20 cellular contexts compared by ENCODE assay signal in the genomic region with DNA sequence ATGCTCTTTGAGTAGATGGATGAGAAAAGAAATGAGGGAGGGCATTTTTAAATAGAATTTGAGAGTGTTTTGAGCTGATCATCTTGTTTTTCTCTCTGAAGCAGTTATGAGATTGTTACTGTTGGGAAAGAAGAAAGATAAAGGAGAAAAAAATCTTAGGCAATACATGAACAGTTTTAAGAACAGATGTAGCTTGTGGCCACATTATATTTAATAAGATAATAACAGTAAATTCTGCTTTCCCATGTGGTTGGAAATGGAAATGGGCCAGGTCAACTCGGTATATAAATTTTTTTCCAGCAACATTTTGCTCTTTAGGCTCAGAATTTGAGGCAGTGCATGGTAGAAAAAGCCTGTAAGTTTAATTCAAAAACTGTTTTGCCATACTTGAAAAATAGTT.
DNase-seq lines count a peak whose midpoint lies in the region; ATAC-seq and TF ChIP-seq lines count a peak whose summit lies in the region.
"Had no signal": no experiment of that assay in that cellular context is flagged by ENCODE, and none has a peak within 500 bp of the region (broad histone marks: within the 10 kb centered on the region; RNA-seq: fewer than 3 reads in every experiment).

No MANE protein-coding gene starts in this region.

- H3K27ac ChIP-seq in IMR-90 (ENCODE audit: insufficient read depth, low read length) (no peak overlapping the region), smooth muscle cell (ENCODE audit: low read depth) (peak overlapping the region; percentile 33)
- H3K27ac ChIP-seq: RWPE1 had no signal

- H3F3A ChIP-seq in smooth muscle cell (ENCODE audit: low read depth): peaks cover 12% of the 10 kb centered on the region

- no TSS peak for BruUV-seq in IMR-90 (replicated peaks; lab: Mats Ljungman, UMichigan)

- no peak overlapping the region for H2AK5ac ChIP-seq in IMR-90 (ENCODE audit: low read depth, low read length)

- H3K36me3 ChIP-seq in IMR-90 (ENCODE audit: control insufficient read depth, insufficient read depth, low read length) (no peaks in the 10 kb centered on the region), smooth muscle cell (ENCODE audit: low read depth) (no peaks in the 10 kb centered on the region), MG63 (no peaks in the 10 kb centered on the region)

- H3K56ac ChIP-seq in IMR-90 (ENCODE audit: extremely low read depth, insufficient read depth, low read length): no peak overlapping the region

- WGBS in IMR-90 (ENCODE audit: extremely low coverage in 2 of 2, insufficient read length in 1 of 2), 2 experiments: no CpG with 5 or more reads among the region's 1 CpG
- WGBS in smooth muscle cell (ENCODE audit: low lambda C conversion rate): 34% methylated on average over 1 of the region's 1 CpG

- H3K4me1 ChIP-seq in IMR-90 (ENCODE audit: control insufficient read depth, insufficient read depth, low read length) (peaks cover 6% of the 10 kb centered on the region), smooth muscle cell (ENCODE audit: low read depth) (peaks cover 17% of the 10 kb centered on the region)

- TF ChIP-seq RAD21 in IMR-90 (IDR thresholded peaks at IDR 0.05; ENCODE audit: low read length): no peak

- H2BK5ac ChIP-seq in IMR-90 (ENCODE audit: low read depth, low read length, poor library complexity, severe bottlenecking): no peak overlapping the region

- DNase-seq in IMR-90 (peak; percentile 23), dedifferentiated amniotic fluid mesenchymal stem cell (ENCODE audit: extremely low spot score) (peak; percentile 4), mesothelial cell of epicardium (ENCODE audit: low spot score in 2 of 2, unreplicated experiment in 2 of 2) (no peak), smooth muscle cell (lab: John Stamatoyannopoulos, UW; ENCODE audit: unreplicated experiment) (no peak), MG63 (no peak), GM03348 (ENCODE audit: low spot score) (no peak), medulla oblongata (ENCODE audit: extremely low spot score) (no peak)
- DNase-seq: AML-193; C1 segment of cervical spinal cord; CD4-positive, alpha-beta memory T cell; HCEC 1CT; Kasumi-1; MV-4-11; NCI-H146; NCI-H2107; NCI-H510A; SHP77 treated with DMSO at 0.1 percent for 48 hours had no signal

- H4K5ac ChIP-seq in IMR-90 (ENCODE audit: low read depth, low read length): no peak overlapping the region

- H3K4me3 ChIP-seq in IMR-90 (ENCODE audit: insufficient read depth, low read depth, low read length): no peak overlapping the region
- no peak overlapping the region for H3K4me3 ChIP-seq in smooth muscle cell
- no peak overlapping the region for H3K4me3 ChIP-seq in MG63
- H3K4me3 ChIP-seq: GM12878 had no signal

- no peak overlapping the region for H2AK9ac ChIP-seq in IMR-90 (replicated peaks; ENCODE audit: low read depth, low read length, poor library complexity)

- H3K36me3 Mint-ChIP-seq in mesothelial cell of epicardium: no peaks in the 10 kb centered on the region
- H3K36me3 Mint-ChIP-seq: CD4-positive, alpha-beta memory T cell had no signal

- POLR2A ChIA-PET in IMR-90 (lab: Charles Lee; ENCODE audit: unreplicated experiment): no interaction called here

- H3K4me1 Mint-ChIP-seq in mesothelial cell of epicardium: peaks cover 44% of the 10 kb centered on the region
- H3K4me1 Mint-ChIP-seq: CD4-positive, alpha-beta memory T cell had no signal

- H4K20me1 ChIP-seq in IMR-90 (ENCODE audit: insufficient read depth, low read length) (no peaks in the 10 kb centered on the region), smooth muscle cell (ENCODE audit: low read depth) (no peaks in the 10 kb centered on the region)

- H3K9me3 ChIP-seq in IMR-90 (ENCODE audit: control insufficient read depth, insufficient read depth, low read length) (no peaks in the 10 kb centered on the region), smooth muscle cell (replicated peaks; ENCODE audit: low read depth) (no peaks in the 10 kb centered on the region), MG63 (no peaks in the 10 kb centered on the region)

- no peak overlapping the region for H3K4me3 Mint-ChIP-seq in mesothelial cell of epicardium
- H3K4me3 Mint-ChIP-seq: CD4-positive, alpha-beta memory T cell had no signal

- no peak for TF ChIP-seq CTCF in IMR-90 (conservative IDR thresholded peaks at IDR 0.05; ENCODE audit: low read depth, low read length)
- no peak for TF ChIP-seq CTCF in mesothelial cell of epicardium (IDR thresholded peaks at IDR 0.05; ENCODE audit: unreplicated experiment)
- no peak for TF ChIP-seq CTCF in smooth muscle cell (IDR thresholded peaks at IDR 0.05; ENCODE audit: borderline replicate concordance, insufficient read depth, poor library complexity, severe bottlenecking)

- no peak overlapping the region for H3K14ac ChIP-seq in IMR-90 (replicated peaks; ENCODE audit: low read depth, low read length)

- H2AFZ ChIP-seq in IMR-90 (replicated peaks; ENCODE audit: low read length, poor library complexity) (no peak overlapping the region), smooth muscle cell (ENCODE audit: low read depth) (no peak overlapping the region)

- intact Hi-C loops in IMR-90 (cut with micrococcal nuclease): loop anchor here (5.0 kb wide), 2 partner anchors 117 to 373 kb away; partner anchors contain the start of genes CSNK1A1L and POSTN

- no peak overlapping the region for H3K18ac ChIP-seq in IMR-90 (ENCODE audit: low read depth, low read length)

- no peak overlapping the region for H2BK120ac ChIP-seq in IMR-90 (ENCODE audit: low read depth, low read length)

- CTCF ChIA-PET in IMR-90 (lab: Yijun Ruan, JAX): interaction anchor here (1.3 kb wide), 1 partner anchor 373 kb away, joined by 4 read pairs; no protein-coding TSS in a partner anchor

- H3K4me2 ChIP-seq in IMR-90 (ENCODE audit: low read depth, low read length) (no peak overlapping the region), smooth muscle cell (no peak overlapping the region)

- H3K9me3 Mint-ChIP-seq in mesothelial cell of epicardium: no peaks in the 10 kb centered on the region

- no peak for TF ChIP-seq POLR2A in IMR-90 (IDR thresholded peaks at IDR 0.05; ENCODE audit: low read depth, low read length)

- no peaks in the 10 kb centered on the region for H3K27me3 Mint-ChIP-seq in mesothelial cell of epicardium (ENCODE audit: low read depth)
- H3K27me3 Mint-ChIP-seq: CD4-positive, alpha-beta memory T cell had no signal

- H4K91ac ChIP-seq in IMR-90 (ENCODE audit: insufficient read depth, low read depth, low read length): no peak overlapping the region

- H4K8ac ChIP-seq in IMR-90 (ENCODE audit: low read depth in 2 of 2, low read length in 2 of 2): no peak overlapping the region

- no peaks in the 10 kb centered on the region for H3K79me2 ChIP-seq in smooth muscle cell (ENCODE audit: low read depth)

- H3K79me1 ChIP-seq in IMR-90 (ENCODE audit: low read depth in 1 of 2, low read length in 2 of 2): no peaks in the 10 kb centered on the region

- dilution Hi-C loops in IMR-90 (cut with HindIII; ENCODE audit: low sequenced_read_pairs, unreplicated experiment): no loop called here

- in situ Hi-C loops in IMR-90 (cut with MboI; ENCODE audit: low sequenced_read_pairs): no loop called here

- no peak overlapping the region for H3K23ac ChIP-seq in IMR-90 (ENCODE audit: low read depth, low read length)

- H2BK15ac ChIP-seq in IMR-90 (ENCODE audit: low read depth, low read length): no peak overlapping the region

- H3K9ac ChIP-seq in IMR-90 (ENCODE audit: low read depth, low read length): no peak overlapping the region
- H3K9ac ChIP-seq in smooth muscle cell (ENCODE audit: low read depth): no peak overlapping the region

- peaks cover 6% of the 10 kb centered on the region; the same call in 1 of the 2 replicates for H3K9me1 ChIP-seq in IMR-90 (ENCODE audit: insufficient read depth, low read length)

- ATAC-seq in IMR-90 (ENCODE audit: low read depth): no peak
- ATAC-seq: GM12878, Panc1 had no signal

- peak overlapping the region; percentile 23 for H3K27ac Mint-ChIP-seq in mesothelial cell of epicardium
- H3K27ac Mint-ChIP-seq: CD4-positive, alpha-beta memory T cell had no signal

- H3K27me3 ChIP-seq in IMR-90 (ENCODE audit: control insufficient read depth, insufficient read depth, low read length) (no peaks in the 10 kb centered on the region), smooth muscle cell (ENCODE audit: low read depth) (no peaks in the 10 kb centered on the region), MG63 (no peaks in the 10 kb centered on the region)

- no peak overlapping the region for H3K4ac ChIP-seq in IMR-90 (ENCODE audit: low read depth, low read length)

- no peak overlapping the region for H2BK20ac ChIP-seq in IMR-90 (ENCODE audit: low read depth, low read length)

TF ChIP-seq in IMR-90, 13 proteins besides CTCF, POLR2A, EP300 and RAD21 (continues in another document):
- TF ChIP-seq RCOR1 (IDR thresholded peaks at IDR 0.05; ENCODE audit: insufficient replicate concordance, low read length) (no peak), RFX5 (IDR thresholded peaks at IDR 0.05; ENCODE audit: low read depth, low read length) (no peak), MXI1 (IDR thresholded peaks at IDR 0.05; ENCODE audit: borderline replicate concordance, low read depth, low read length) (no peak), NFE2L2 (IDR thresholded peaks at IDR 0.05; ENCODE audit: low read depth, low read length) (no peak), USF2 (IDR thresholded peaks at IDR 0.05; ENCODE audit: low read depth, low read length) (no peak), MAZ (IDR thresholded peaks at IDR 0.05; ENCODE audit: borderline replicate concordance, low read depth, low read length) (no peak), CEBPB (IDR thresholded peaks at IDR 0.05; ENCODE audit: low read depth, low read length) (no peak), FOS (IDR thresholded peaks at IDR 0.05; ENCODE audit: low read depth, low read length) (no peak), BHLHE40 (IDR thresholded peaks at IDR 0.05; ENCODE audit: low read depth, low read length) (no peak), SMC3 (IDR thresholded peaks at IDR 0.05; ENCODE audit: low read depth, low read length) (no peak), CHD1 (IDR thresholded peaks at IDR 0.05; ENCODE audit: low read depth, low read length) (no peak)

Comparison
In these comparisons a context has a peak if more than half of its experiments do, and no peak if none do; other contexts are left out.
1. DNase-seq: peak in IMR-90 (single experiment) and dedifferentiated amniotic fluid mesenchymal stem cell (single experiment); none in mesothelial cell of epicardium (0 of 2), smooth muscle cell (single experiment), MG63 (single experiment), GM03348 (single experiment) and medulla oblongata (single experiment).